Comparison of ENCODE assay signal across 32 cellular contexts in the genomic region with DNA sequence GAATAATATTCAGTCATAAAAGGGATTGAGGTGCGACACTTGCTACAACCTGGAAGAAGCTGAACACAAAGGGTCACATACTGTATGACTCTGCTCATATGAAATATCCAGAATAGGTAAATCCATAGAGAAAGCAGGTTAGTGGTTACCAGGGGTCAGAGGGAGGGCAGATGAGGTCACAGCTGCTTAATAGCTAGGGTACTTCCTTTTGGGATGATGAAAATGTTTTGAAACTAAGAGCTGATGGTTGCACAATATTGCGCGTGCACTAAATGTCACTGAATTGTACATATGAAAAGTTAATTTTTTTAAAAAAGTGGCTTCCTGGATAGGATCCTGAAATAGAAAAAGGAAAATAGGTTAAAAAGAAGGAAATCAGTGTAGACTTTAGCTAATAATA. TPM values are rescaled to one million over a fixed set of nuclear protein-coding genes. Genes with fewer than 3 reads are reported as not detected.
DNase-seq lines count a peak whose midpoint lies in the region; ATAC-seq, FAIRE-seq and TF ChIP-seq lines count a peak whose summit lies in the region.
"Had no signal": no experiment of that assay in that cellular context is flagged by ENCODE, and none has a peak within 500 bp of the region (broad histone marks: within the 10 kb centered on the region; RNA-seq: fewer than 3 reads in every experiment).

No MANE protein-coding gene starts in this region.

- H3K14ac ChIP-seq in H1 (ENCODE audit: insufficient read length): no peak overlapping the region

- H2BK12ac ChIP-seq in H1 (ENCODE audit: low read depth, low read length): no peak overlapping the region

- no peak overlapping the region for H2BK120ac ChIP-seq in H1 (replicated peaks; ENCODE audit: low read depth, low read length)

- no peak overlapping the region for H2BK15ac ChIP-seq in H1 (ENCODE audit: low read length)

- DNase-seq in DMS53 (lab: John Stamatoyannopoulos, UW): peak; percentile 32
- no peak for DNase-seq in DMS53 treated with DMSO at 0.1 percent for 48 hours (lab: John Stamatoyannopoulos, UW; ENCODE audit: unreplicated experiment)
- DNase-seq in NOMO-1 treated with DMSO at 0.1 percent for 48 hours (lab: John Stamatoyannopoulos, UW; ENCODE audit: unreplicated experiment): peak; percentile 84
- no peak for DNase-seq in H1 (ENCODE audit: low read depth in 1 of 2, low spot score in 2 of 2)
- peak; percentile 10 for DNase-seq in transverse colon
- no peak for DNase-seq in NCI-H2029 (lab: John Stamatoyannopoulos, UW)
- DNase-seq in esophagus muscularis mucosa (ENCODE audit: extremely low spot score): no peak
- DNase-seq: activated CD4-positive, alpha-beta memory T cell treated with anti-CD3 and anti-CD28 coated beads for 36 hours; activated CD4-positive, CD25-positive, alpha-beta regulatory T cell treated with anti-CD3 and anti-CD28 coated beads, Interleukin-2, amount 50 U/mL, for 72 hours; CD4-positive, alpha-beta T cell; effector CD4-positive, alpha-beta T cell; head of caudate nucleus; NCI-H1417 treated with DMSO at 0.1 percent for 48 hours; nephron progenitor cell; pancreas; retina; stimulated activated CD4-positive, alpha-beta T cell treated with anti-CD3 and anti-CD28 coated beads, Interleukin-1b, Interleukin-23, amount 100 ng/mL, for 48 hours; stimulated activated CD8-positive, alpha-beta memory T cell treated with anti-CD3 and anti-CD28 coated beads, Interleukin-4, amount 100 ng/mL, for 48 hours had no signal

- no peak overlapping the region for H3K18ac ChIP-seq in H1 (ENCODE audit: extremely low read depth, low read length)

- TF ChIP-seq EP300 in H1 (IDR thresholded peaks at IDR 0.05; ENCODE audit: borderline replicate concordance in 1 of 2, low read depth in 2 of 2, low read length in 2 of 2) (no peak), transverse colon (IDR thresholded peaks at IDR 0.05; ENCODE audit: low read depth) (no peak), esophagus muscularis mucosa (IDR thresholded peaks at IDR 0.05) (no peak)

- H3K9me3 ChIP-seq in H1 (ENCODE audit: insufficient read depth in 2 of 2, low read depth in 1 of 2, low read length in 1 of 2): no peaks in the 10 kb centered on the region
- H3K9me3 ChIP-seq in transverse colon: no peaks in the 10 kb centered on the region
- no peaks in the 10 kb centered on the region for H3K9me3 ChIP-seq in esophagus muscularis mucosa
- H3K9me3 ChIP-seq: breast epithelium, pancreas, SJSA1, upper lobe of left lung had no signal

- no peak overlapping the region for H3K9ac ChIP-seq in H1 (replicated peaks in 1 of 4; ENCODE audit: extremely low read depth in 1 of 4, low read depth in 3 of 4, low read length in 3 of 4)

- H3K79me2 ChIP-seq in H1 (ENCODE audit: control insufficient read depth in 1 of 2, insufficient read depth in 2 of 2, low read length in 2 of 2): no peaks in the 10 kb centered on the region

- CTCF ChIA-PET in H1 (lab: Charles Lee; ENCODE audit: partially characterized antibody): interaction anchor here (0.5 to 5.3 kb wide), 7 partner anchors 11 to 1530 kb away, joined by 3 to 29 read pairs (median 8); no protein-coding TSS in a partner anchor

- H3K79me1 ChIP-seq in H1 (ENCODE audit: low read depth, low read length): no peaks in the 10 kb centered on the region

- no peak overlapping the region for H3K23ac ChIP-seq in H1 (ENCODE audit: insufficient read length)

- no peak overlapping the region for H2AK5ac ChIP-seq in H1 (ENCODE audit: low read depth, low read length)

- H3K4ac ChIP-seq in H1 (replicated peaks; ENCODE audit: insufficient read length, low read depth, low read length): no peak overlapping the region

- H3K4me3 ChIP-seq in H1 (ENCODE audit: extremely low read depth in 1 of 4, insufficient read depth in 2 of 4, low read depth in 3 of 4, low read length in 4 of 4) (no peak overlapping the region), transverse colon (no peak overlapping the region), esophagus muscularis mucosa (no peak overlapping the region)
- H3K4me3 ChIP-seq: breast epithelium, lung, pancreas, SJSA1, smooth muscle cell, upper lobe of left lung had no signal

- no peaks in the 10 kb centered on the region for H3K27me3 ChIP-seq in H1 (replicated peaks in 1 of 4; ENCODE audit: control insufficient read depth in 3 of 4, extremely low read depth in 1 of 4, insufficient read depth in 3 of 4, low read length in 3 of 4)
- peaks cover 4% of the 10 kb centered on the region for H3K27me3 ChIP-seq in transverse colon
- peaks cover 0 to 20% (median 0%) of the 10 kb centered on the region in 4 donors for H3K27me3 ChIP-seq in esophagus muscularis mucosa
- H3K27me3 ChIP-seq: upper lobe of left lung had no signal

- H4K91ac ChIP-seq in H1 (replicated peaks; ENCODE audit: insufficient read length, low read length): no peak overlapping the region

- H2BK5ac ChIP-seq in H1 (ENCODE audit: low read depth, low read length): no peak overlapping the region

- H2BK20ac ChIP-seq in H1 (ENCODE audit: low read length): no peak overlapping the region

- TF ChIP-seq CTCF in H1 (IDR thresholded peaks at IDR 0.05; ENCODE audit: control extremely low read depth in 1 of 3, insufficient read depth in 1 of 3, low read depth in 1 of 3, low read length in 3 of 3) (no peak), transverse colon (IDR thresholded peaks at IDR 0.05) (no peak), esophagus muscularis mucosa (IDR thresholded peaks at IDR 0.05) (no peak)

- H3K4me1 ChIP-seq in H1 (replicated peaks in 1 of 4; ENCODE audit: control insufficient read depth in 3 of 4, insufficient read depth in 4 of 4, low read length in 3 of 4) (peaks cover 0 to 7% (median 3%) of the 10 kb centered on the region in 4 experiments; a peak in 3 of 7 replicates), transverse colon (no peaks in the 10 kb centered on the region), esophagus muscularis mucosa (no peaks in the 10 kb centered on the region)
- H3K4me1 ChIP-seq: breast epithelium, pancreas, SJSA1 had no signal

- 91% methylated on average over 3 of the region's 3 CpGs; no CpG with 5 or more reads in 1 of the 2 experiments for WGBS in H1 (ENCODE audit: extremely low coverage in 1 of 2, insufficient coverage in 1 of 2, insufficient read length in 1 of 2, insufficient replicate concordance in 2 of 2, low coverage in 1 of 2, low lambda C conversion rate in 2 of 2, missing lambda C conversion rate in 1 of 2), 2 experiments
- WGBS in transverse colon (ENCODE audit: low coverage in 1 of 2), 2 donors: 75 to 94% methylated on average over 3 of the region's 3 CpGs
- 82% methylated on average over 3 of the region's 3 CpGs for WGBS in esophagus muscularis mucosa

- H4K5ac ChIP-seq in H1 (ENCODE audit: insufficient read length, low read depth, low read length): no peak overlapping the region

- no peaks in the 10 kb centered on the region for H3K23me2 ChIP-seq in H1 (ENCODE audit: low read depth, low read length)

- H3K4me2 ChIP-seq in H1 (ENCODE audit: insufficient read depth in 1 of 2, low read depth in 2 of 2, low read length in 2 of 2): no peak overlapping the region; a peak in 1 of 4 replicates
- H3K4me2 ChIP-seq: smooth muscle cell had no signal

- no peaks in the 10 kb centered on the region for H3K36me3 ChIP-seq in H1 (ENCODE audit: control insufficient read depth in 2 of 4, insufficient read depth in 4 of 4, low read length in 3 of 4)
- H3K36me3 ChIP-seq in transverse colon: no peaks in the 10 kb centered on the region
- no peaks in the 10 kb centered on the region for H3K36me3 ChIP-seq in esophagus muscularis mucosa
- H3K36me3 ChIP-seq: breast epithelium, pancreas, SJSA1, upper lobe of left lung had no signal

- no peak overlapping the region for H3K56ac ChIP-seq in H1 (replicated peaks; ENCODE audit: insufficient read length, low read depth, low read length)

- in situ Hi-C loops in transverse colon (cut with MboI; ENCODE audit: low pct_ligation_motif_present in 1 of 4, low pct_unique_long_range_greater_than_20kb in 1 of 4, low sequenced_read_pairs in 3 of 4): no loop called here

- TF ChIP-seq POLR2A in H1 (IDR thresholded peaks at IDR 0.05; ENCODE audit: control extremely low read depth in 1 of 2, low read depth in 2 of 2, low read length in 2 of 2): no peak
- TF ChIP-seq POLR2A in transverse colon (IDR thresholded peaks at IDR 0.05): no peak
- no peak for TF ChIP-seq POLR2A in esophagus muscularis mucosa (IDR thresholded peaks at IDR 0.05; ENCODE audit: low read depth)

- no peak for TF ChIP-seq RAD21 in H1 (IDR thresholded peaks at IDR 0.05 in 1 of 2, conservative IDR thresholded peaks at IDR 0.05 in 1 of 2; ENCODE audit: low read depth in 2 of 2, low read length in 2 of 2)

- no peak overlapping the region for H2AFZ ChIP-seq in H1 (ENCODE audit: low read length)

- FAIRE-seq in H1 (lab: Jason Lieb, UNC): no peak
- FAIRE-seq: H54, keratinocyte, pancreas had no signal

- no peak overlapping the region for H4K8ac ChIP-seq in H1 (ENCODE audit: extremely low read depth, insufficient read depth, low read length)

- POLR2A ChIA-PET in H1 (lab: Charles Lee; ENCODE audit: partially characterized antibody): no interaction called here

- intact Hi-C loops in transverse colon (cut with DNase I; ENCODE audit: low total_unique reads) (no loop called here), esophagus muscularis mucosa (cut with DNase I) (no loop called here)

- H3K27ac ChIP-seq in H1 (ENCODE audit: low read depth, low read length) (no peak overlapping the region), transverse colon (no peak overlapping the region), esophagus muscularis mucosa (replicated peaks in 1 of 4) (no peak overlapping the region)
- H3K27ac ChIP-seq: 22Rv1, breast epithelium, epithelial cell of prostate, pancreas, SJSA1, upper lobe of left lung had no signal

- H4K20me1 ChIP-seq in H1 (replicated peaks in 1 of 2; ENCODE audit: control insufficient read depth in 1 of 2, insufficient read depth in 2 of 2, low read length in 2 of 2): no peaks in the 10 kb centered on the region

- no peak for ATAC-seq in GM18868 (IDR thresholded peaks at IDR 0.05; ENCODE audit: unreplicated experiment)
- ATAC-seq: activated naive CD4-positive, alpha-beta T cell treated with anti-CD3 and anti-CD28 coated beads, Interleukin-2, amount 50 U/mL, for 72 hours; activated T-helper 17 cell treated with anti-CD3 and anti-CD28 coated beads, Interleukin-2, amount 50 U/mL, for 72 hours; Panc1 had no signal

RNA-seq across cellular contexts. Expression of a gene that starts 23.8 kb away (rescaled TPM):
- not detected in 2 replicates for total RNA-seq in H1 (2021; fragmentation: NEBNext Ultra II Directional; extraction: Animal tissue kit (Norgen Biotek cat#: 25700))
- polyA plus RNA-seq in H1 (2011; rRNA removed): not detected in 2 replicates
- not detected for polyA plus RNA-seq in H1 (2011; cell fraction: cytosol; rRNA removed)
- polyA plus RNA-seq in H1 (2011; cell fraction: nucleus; rRNA removed): not detected
- polyA plus RNA-seq in H1 (2012, experiment 1 of 2): not detected in 4 replicates
- not detected for polyA plus RNA-seq in H1 (2012, experiment 2 of 2)
- not detected for polyA plus RNA-seq in H1 (2013, experiment 1 of 2)
- polyA plus RNA-seq in H1 (2013, experiment 2 of 2): not detected
- not detected in 2 replicates for polyA minus RNA-seq in H1 (2011; rRNA and poly(A)+ RNA removed)
- polyA minus RNA-seq in H1 (2011; cell fraction: cytosol; rRNA and poly(A)+ RNA removed): not detected
- polyA minus RNA-seq in H1 (2011; cell fraction: nucleus; rRNA and poly(A)+ RNA removed): not detected
- total RNA-seq in transverse colon (not detected), esophagus muscularis mucosa (not detected)
- total RNA-seq: activated CD4-positive, alpha-beta memory T cell treated with anti-CD3 and anti-CD28 coated beads for 36 hours; activated naive CD4-positive, alpha-beta T cell treated with anti-CD3 and anti-CD28 coated beads, Interleukin-2, amount 50 U/mL, for 72 hours; activated T-helper 17 cell treated with anti-CD3 and anti-CD28 coated beads, Interleukin-2, amount 50 U/mL, for 72 hours; breast epithelium; CD4-positive, alpha-beta T cell; lung; mucosa of gallbladder; pancreas; SJSA1; smooth muscle cell; upper lobe of left lung had no signal
- polyA plus RNA-seq: keratinocyte, lung, smooth muscle cell had no signal

RNA-seq across cellular contexts. Expression of a gene that starts 59.0 kb away (rescaled TPM):
- total RNA-seq in H1 (2021; fragmentation: NEBNext Ultra II Directional; extraction: Animal tissue kit (Norgen Biotek cat#: 25700)): not detected in 2 replicates
- polyA plus RNA-seq in H1 (2011; rRNA removed): not detected in 2 replicates
- not detected for polyA plus RNA-seq in H1 (2011; cell fraction: cytosol; rRNA removed)
- polyA plus RNA-seq in H1 (2011; cell fraction: nucleus; rRNA removed): 0.07 TPM
- polyA plus RNA-seq in H1 (2012, experiment 1 of 2): not detected in 4 replicates
- polyA plus RNA-seq in H1 (2012, experiment 2 of 2): not detected
- polyA plus RNA-seq in H1 (2013, experiment 1 of 2): 0.10 TPM
- 0.07 TPM for polyA plus RNA-seq in H1 (2013, experiment 2 of 2)
- 0.19 TPM in 1 of 2 replicates, not detected in the other for polyA minus RNA-seq in H1 (2011; rRNA and poly(A)+ RNA removed)
- not detected for polyA minus RNA-seq in H1 (2011; cell fraction: cytosol; rRNA and poly(A)+ RNA removed)
- polyA minus RNA-seq in H1 (2011; cell fraction: nucleus; rRNA and poly(A)+ RNA removed): not detected
- 10 to 100 TPM in 1 of 4 donors, 1 to 10 TPM in 3; 1.6 to 15.3 (median 4.3) TPM for total RNA-seq in transverse colon
- 1 to 10 TPM; 1.1 to 4.6 (median 2.6) TPM for total RNA-seq in esophagus muscularis mucosa
- total RNA-seq: smooth muscle cell had no signal
- polyA plus RNA-seq: keratinocyte, smooth muscle cell had no signal

Comparison
In these comparisons a context has a peak if more than half of its experiments do, and no peak if none do; other contexts are left out.
1. DNase-seq: peak in DMS53 (single experiment), NOMO-1 treated with DMSO at 0.1 percent for 48 hours (single experiment) and transverse colon (single experiment); none in DMS53 treated with DMSO at 0.1 percent for 48 hours (single experiment), H1 (0 of 2), NCI-H2029 (single experiment) and esophagus muscularis mucosa (single experiment).